27 cellular contexts compared by ENCODE assay signal in genomic region chr10:97089209-97089865, GRCh38.
DNase-seq lines count a peak whose midpoint lies in the region; ATAC-seq, FAIRE-seq and TF ChIP-seq lines count a peak whose summit lies in the region.
"Had no signal": no experiment of that assay in that cellular context is flagged by ENCODE, and none has a peak within 500 bp of the region (broad histone marks: within the 10 kb centered on the region; RNA-seq: fewer than 3 reads in every experiment).

No MANE protein-coding gene starts in this region.

- no peak overlapping the region for H3K4ac ChIP-seq in H9 (ENCODE audit: low read depth, low read length)

- H3K9ac ChIP-seq in H9 (ENCODE audit: extremely low read depth, insufficient read length, low read length): no peak overlapping the region
- H3K9ac ChIP-seq: BLaER1 treated with 17β-estradiol and CSF1 and Interleukin-3, amounts not matched to agents 10 nM and 100 nM; SK-N-SH had no signal

- no peaks in the 10 kb centered on the region for H3K23me2 ChIP-seq in H9 (ENCODE audit: insufficient read length, low read depth, low read length, poor library complexity, severe bottlenecking)

- H3K23ac ChIP-seq in H9 (ENCODE audit: insufficient read length, low read depth, low read length): no peak overlapping the region

- H3K79me1 ChIP-seq in H9 (ENCODE audit: insufficient read depth, low read depth, low read length, poor library complexity, severe bottlenecking): no peaks in the 10 kb centered on the region

- H2BK20ac ChIP-seq in H9 (ENCODE audit: low read depth, low read length, poor library complexity, severe bottlenecking): no peak overlapping the region

- no peak for FAIRE-seq in A549 (lab: Jason Lieb, UNC)
- FAIRE-seq: GM12891 had no signal

- H3T11ph ChIP-seq in H9 (ENCODE audit: low read length): no peak overlapping the region

- no peak overlapping the region for H3K56ac ChIP-seq in H9 (ENCODE audit: insufficient read length, low read depth, low read length)

- DNase-seq in A549 (ENCODE audit: low read depth in 1 of 2, low spot score in 1 of 2) (no peak), H9 (no peak), RWPE1 (ENCODE audit: low spot score) (peak; percentile 94), glomerular visceral epithelial cell (ENCODE audit: extremely low spot score) (peak; percentile 7), suprapubic skin (ENCODE audit: low spot score in 2 of 2) (no peak), T-cell (no peak), NCI-H1092 (lab: John Stamatoyannopoulos, UW) (no peak)
- DNase-seq: activated B cell treated with CpG ODN at 0.5 μM for 24 hours; activated CD8-positive, alpha-beta memory T cell treated with anti-CD3 and anti-CD28 coated beads, Interleukin-2, amount 50 U/mL, for 4 hours; activated naive CD8-positive, alpha-beta T cell treated with anti-CD3 and anti-CD28 coated beads for 36 hours; Caco-2; immature natural killer cell; left ventricle myocardium superior; midbrain; NCI-H1436; NCI-H446 treated with DMSO at 0.1 percent for 48 hours; sigmoid colon; SK-N-SH; stimulated activated naive CD4-positive, alpha-beta T cell treated with Interleukin-2 at 50 U/mL for 16 hours had no signal

- H3K9me3 Mint-ChIP-seq in H9 (no peaks in the 10 kb centered on the region; a peak in 1 of 5 replicates), T-cell (no peaks in the 10 kb centered on the region)
- H3K9me3 Mint-ChIP-seq: activated B cell treated with CpG ODN at 0.5 μM for 24 hours; activated naive CD8-positive, alpha-beta T cell treated with anti-CD3 and anti-CD28 coated beads for 36 hours; activated T-helper 17 cell treated with anti-CD3 and anti-CD28 coated beads, Interleukin-2, amount 50 U/mL, for 72 hours; natural killer cell treated with Interleukin-12 subunit alpha and Interleukin-12 subunit beta and Interleukin-15 and Interleukin-18, amount 100 ng/mL, for 72 hours had no signal

- no peaks in the 10 kb centered on the region for H4K20me1 ChIP-seq in H9 (ENCODE audit: control insufficient read depth, insufficient read depth, insufficient read length)

- no peak overlapping the region for H4K8ac ChIP-seq in H9 (replicated peaks; ENCODE audit: insufficient read length, low read depth, low read length)

- no peak for TF ChIP-seq CTCF in A549 (IDR thresholded peaks at IDR 0.05)
- TF ChIP-seq CTCF in H9 (conservative IDR thresholded peaks at IDR 0.05): no peak
- TF ChIP-seq CTCF in RWPE1 (conservative IDR thresholded peaks at IDR 0.05; ENCODE audit: low read depth): no peak
- no peak for TF ChIP-seq CTCF in suprapubic skin (IDR thresholded peaks at IDR 0.05)

- H3K4me2 ChIP-seq in A549 (no peak overlapping the region), H9 (ENCODE audit: insufficient read depth, insufficient read length, low read length) (no peak overlapping the region)
- H3K4me2 ChIP-seq: hepatocyte, SK-N-SH had no signal

- H3K14ac ChIP-seq in H9 (ENCODE audit: insufficient read depth, low read length): peak overlapping the region; percentile 48; the same call in 1 of the 2 replicates

- no peak overlapping the region for H2BK120ac ChIP-seq in H9 (ENCODE audit: low read depth, low read length, poor library complexity, severe bottlenecking)

- 9% methylated on average over 15 of the region's 15 CpGs for WGBS in A549 (ENCODE audit: missing lambda C conversion rate)
- no CpG with 5 or more reads among the region's 15 CpGs for WGBS in H9 (ENCODE audit: extremely low coverage, insufficient read length, low lambda C conversion rate)
- 36% methylated on average over 15 of the region's 15 CpGs for WGBS in suprapubic skin

- no peak for TF ChIP-seq EP300 in A549 (IDR thresholded peaks at IDR 0.05)
- TF ChIP-seq EP300 in suprapubic skin (IDR thresholded peaks at IDR 0.05): no peak

- no peak overlapping the region for H2BK12ac ChIP-seq in H9 (ENCODE audit: insufficient read length, low read depth, low read length)

- no peaks in the 10 kb centered on the region for H3K36me3 ChIP-seq in suprapubic skin
- H3K36me3 ChIP-seq: BLaER1 treated with 17β-estradiol and CSF1 and Interleukin-3, amounts not matched to agents 10 nM and 100 nM; sigmoid colon had no signal

- H3K27me3 ChIP-seq in H9 (ENCODE audit: insufficient read depth, low read length) (no peaks in the 10 kb centered on the region), suprapubic skin (peaks cover 52% of the 10 kb centered on the region)

- no peaks in the 10 kb centered on the region for H3K4me1 ChIP-seq in A549
- H3K4me1 ChIP-seq in H9 (ENCODE audit: insufficient read depth, low read length): no peaks in the 10 kb centered on the region; the same call in 1 of the 2 replicates
- H3K4me1 ChIP-seq in suprapubic skin: no peaks in the 10 kb centered on the region
- H3K4me1 ChIP-seq: Caco-2, sigmoid colon had no signal

- H3K27ac Mint-ChIP-seq in H9: no peak overlapping the region; a peak in 1 of 7 replicates
- H3K27ac Mint-ChIP-seq in T-cell: no peak overlapping the region
- H3K27ac Mint-ChIP-seq: activated B cell treated with CpG ODN at 0.5 μM for 24 hours; activated naive CD8-positive, alpha-beta T cell treated with anti-CD3 and anti-CD28 coated beads for 36 hours; activated T-helper 17 cell treated with anti-CD3 and anti-CD28 coated beads, Interleukin-2, amount 50 U/mL, for 72 hours; immature natural killer cell; natural killer cell treated with Interleukin-12 subunit alpha and Interleukin-12 subunit beta and Interleukin-15 and Interleukin-18, amount 100 ng/mL, for 72 hours had no signal

- no peak overlapping the region for H2AK5ac ChIP-seq in H9 (ENCODE audit: insufficient read length, low read length)

- CTCF ChIA-PET in A549 (lab: Yijun Ruan, JAX) (interaction anchor here (1.0 to 14.7 kb wide), 4 partner anchors 12 to 121 kb away, joined by 3 to 153 read pairs (median 7); no protein-coding TSS in a partner anchor), RWPE1 (lab: Yijun Ruan, JAX) (interaction anchor here (0.6 to 2.3 kb wide), 4 partner anchors 17 to 108 kb away, joined by 3 to 19 read pairs (median 6); no protein-coding TSS in a partner anchor), T-cell (lab: Charles Lee) (interaction anchor here (0.6 kb wide), 2 partner anchors 54 to 76 kb away, joined by 4 to 5 read pairs; no protein-coding TSS in a partner anchor)

- H3K4me3 Mint-ChIP-seq in H9: no peak overlapping the region
- no peak overlapping the region for H3K4me3 Mint-ChIP-seq in T-cell
- H3K4me3 Mint-ChIP-seq: activated B cell treated with CpG ODN at 0.5 μM for 24 hours; activated naive CD8-positive, alpha-beta T cell treated with anti-CD3 and anti-CD28 coated beads for 36 hours; activated T-helper 17 cell treated with anti-CD3 and anti-CD28 coated beads, Interleukin-2, amount 50 U/mL, for 72 hours; IgD-negative memory B cell; immature natural killer cell; natural killer cell treated with Interleukin-12 subunit alpha and Interleukin-12 subunit beta and Interleukin-15 and Interleukin-18, amount 100 ng/mL, for 72 hours had no signal

- H3K18ac ChIP-seq in H9 (ENCODE audit: insufficient read length, low read depth, low read length): no peak overlapping the region

- no peak overlapping the region for H2AFZ ChIP-seq in H9 (ENCODE audit: low read length)
- H2AFZ ChIP-seq: hepatocyte had no signal

- H3K27ac ChIP-seq in A549 (no peak overlapping the region), H9 (ENCODE audit: insufficient read length, low read depth, low read length) (no peak overlapping the region), RWPE1 (no peak overlapping the region), suprapubic skin (no peak overlapping the region)
- H3K27ac ChIP-seq: BLaER1 treated with 17β-estradiol and CSF1 and Interleukin-3, amounts not matched to agents 10 nM and 100 nM; hepatocyte; HL-60; sigmoid colon had no signal

- no peaks in the 10 kb centered on the region for H3K79me2 ChIP-seq in H9 (ENCODE audit: insufficient read depth, low read length)
- H3K79me2 ChIP-seq: hepatocyte had no signal

- H4K91ac ChIP-seq in H9 (ENCODE audit: insufficient read length, low read depth, low read length): no peak overlapping the region

- TF ChIP-seq POLR2A in A549 (IDR thresholded peaks at IDR 0.05; ENCODE audit: low read length) (no peak), suprapubic skin (IDR thresholded peaks at IDR 0.05) (no peak)

- H4K5ac ChIP-seq in H9 (ENCODE audit: insufficient read length, low read depth, low read length): no peak overlapping the region

- H3K4me3 ChIP-seq in A549: no peak overlapping the region
- H3K4me3 ChIP-seq in suprapubic skin: no peak overlapping the region
- H3K4me3 ChIP-seq: BLaER1 treated with 17β-estradiol and CSF1 and Interleukin-3, amounts not matched to agents 10 nM and 100 nM; hepatocyte; sigmoid colon had no signal

- H3K9me3 ChIP-seq in A549 (no peaks in the 10 kb centered on the region), H9 (ENCODE audit: control insufficient read depth, low read depth, low read length) (no peaks in the 10 kb centered on the region), suprapubic skin (no peaks in the 10 kb centered on the region)
- H3K9me3 ChIP-seq: Caco-2, sigmoid colon, SK-N-SH had no signal

- H2BK15ac ChIP-seq in H9 (ENCODE audit: low read depth, low read length): no peak overlapping the region

- H3K4me1 Mint-ChIP-seq in H9 (peaks cover 15 to 26% of the 10 kb centered on the region in 2 experiments), T-cell (no peaks in the 10 kb centered on the region)
- H3K4me1 Mint-ChIP-seq: activated naive CD8-positive, alpha-beta T cell treated with anti-CD3 and anti-CD28 coated beads for 36 hours had no signal

- no peak overlapping the region for H2BK5ac ChIP-seq in H9 (ENCODE audit: insufficient read length, low read length)

- POLR2A ChIA-PET in A549 (lab: Yijun Ruan, JAX): no interaction called here
- POLR2A ChIA-PET in RWPE1 (lab: Yijun Ruan, JAX; ENCODE audit: low non-redundant PET): no interaction called here
- POLR2A ChIA-PET in T-cell (lab: Charles Lee): interaction anchor here (0.6 kb wide), 2 partner anchors 697 to 1270 kb away, joined by 5 to 9 read pairs; no protein-coding TSS in a partner anchor

- no peaks in the 10 kb centered on the region for H3K36me3 Mint-ChIP-seq in H9 (ENCODE audit: insufficient read depth in 1 of 3, low read depth in 3 of 3)
- H3K36me3 Mint-ChIP-seq in T-cell: no peaks in the 10 kb centered on the region
- H3K36me3 Mint-ChIP-seq: activated naive CD8-positive, alpha-beta T cell treated with anti-CD3 and anti-CD28 coated beads for 36 hours; natural killer cell treated with Interleukin-12 subunit alpha and Interleukin-12 subunit beta and Interleukin-15 and Interleukin-18, amount 100 ng/mL, for 72 hours had no signal

- H3K27me3 Mint-ChIP-seq in H9 (ENCODE audit: low read depth): peaks cover 4% of the 10 kb centered on the region; the same call in 1 of the 2 replicates
- H3K27me3 Mint-ChIP-seq in T-cell: peaks cover 24 to 52% of the 10 kb centered on the region in 2 donors

- no peak for TF ChIP-seq RAD21 in A549 (conservative IDR thresholded peaks at IDR 0.05 in 1 of 2, IDR thresholded peaks at IDR 0.05 in 1 of 2)

- ATAC-seq in A549: peak; percentile 6 to 19; a peak in 2 of 6 replicates
- ATAC-seq in T-cell (replicated peaks in 1 of 4): no peak
- no peak for ATAC-seq in GM21528 (IDR thresholded peaks at IDR 0.05; ENCODE audit: low FRiP score, unreplicated experiment)
- ATAC-seq: activated T-helper 17 cell treated with anti-CD3 and anti-CD28 coated beads, Interleukin-2, amount 50 U/mL, for 72 hours; left ventricle myocardium superior; natural killer cell treated with Interleukin-12 subunit alpha and Interleukin-12 subunit beta and Interleukin-15 and Interleukin-18, amount 100 ng/mL, for 72 hours had no signal

TF ChIP-seq in A549, 52 proteins besides CTCF, POLR2A, EP300 and RAD21 (continues in another document):
- TF ChIP-seq CEBPB (IDR thresholded peaks at IDR 0.05): no peak
- TF ChIP-seq CBX8 (IDR thresholded peaks at IDR 0.05): no peak

Comparison
In these comparisons a context has a peak if more than half of its experiments do, and no peak if none do; other contexts are left out.
1. ATAC-seq: peak in A549 (2 of 2); none in T-cell (0 of 4) and GM21528 (single experiment).
2. DNase-seq: peak in RWPE1 (single experiment) and glomerular visceral epithelial cell (single experiment); none in A549 (0 of 2), H9 (single experiment), suprapubic skin (0 of 2), T-cell (0 of 34) and NCI-H1092 (single experiment).
3. POLR2A ChIA-PET loops: an anchor here in T-cell (0.6 kb wide); none called in A549 and RWPE1.